ENCODE assay signal across 19 cellular contexts in the genomic region with DNA sequence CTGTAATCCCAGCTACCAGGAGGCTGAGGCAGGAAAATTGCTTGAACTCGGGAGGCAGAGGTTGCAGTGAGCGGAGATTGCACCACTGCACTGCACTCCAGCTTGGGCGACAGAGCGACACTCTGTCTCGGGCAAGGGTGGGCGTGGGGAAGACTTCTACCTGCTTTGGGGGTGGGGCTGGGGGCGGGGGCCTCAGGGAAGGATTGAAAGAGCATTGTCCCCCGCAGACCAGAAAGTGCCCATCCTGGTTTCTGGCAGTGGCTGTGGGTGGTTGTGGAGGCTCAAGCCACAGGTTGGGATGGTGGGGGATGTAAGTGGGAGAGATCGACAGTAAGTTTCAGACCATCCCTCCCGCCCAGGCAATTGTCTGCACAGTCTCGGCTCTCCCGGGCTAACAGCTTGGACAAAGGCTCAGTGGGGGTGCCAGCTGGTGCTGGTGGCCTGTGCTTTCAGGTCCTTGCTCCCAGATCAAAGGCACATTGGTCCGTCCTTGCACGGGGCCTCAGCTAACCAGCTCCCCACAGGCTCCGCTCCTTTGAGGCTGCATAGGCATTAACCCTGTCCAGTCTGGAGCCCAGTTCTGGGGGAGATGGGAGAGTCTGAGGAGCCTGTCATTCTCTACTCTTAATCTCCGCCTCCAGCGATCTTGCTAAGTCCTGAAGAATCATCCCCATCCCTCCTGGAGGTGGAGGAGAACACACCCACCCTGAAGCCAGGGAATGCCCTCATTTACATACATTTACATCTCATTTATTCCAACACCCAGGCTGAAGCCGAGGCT. TPM values are rescaled to one million over a fixed set of nuclear protein-coding genes. Genes with fewer than 3 reads are reported as not detected.
DNase-seq lines count a peak whose midpoint lies in the region; ATAC-seq and TF ChIP-seq lines count a peak whose summit lies in the region.
"Had no signal": no experiment of that assay in that cellular context is flagged by ENCODE, and none has a peak within 500 bp of the region (broad histone marks: within the 10 kb centered on the region; RNA-seq: fewer than 3 reads in every experiment).

No MANE protein-coding gene starts in this region.

- peaks cover 24% of the 10 kb centered on the region for H4K20me1 ChIP-seq in neural progenitor cell (ENCODE audit: low read depth)

- no peak for ATAC-seq in GM21737 (IDR thresholded peaks at IDR 0.05; ENCODE audit: unreplicated experiment)
- ATAC-seq: stimulated activated naive CD8-positive, alpha-beta T cell treated with anti-CD3 and anti-CD28 coated beads, Interleukin-15, amount 100 ng/mL, for 72 hours had no signal

- H3K4me3 Mint-ChIP-seq in chondrocyte (ENCODE audit: unreplicated experiment), result no peak overlapping the region
- peak overlapping the region; percentile 76 for H3K4me3 Mint-ChIP-seq in neural progenitor cell
- H3K4me3 Mint-ChIP-seq: stimulated activated naive CD8-positive, alpha-beta T cell treated with anti-CD3 and anti-CD28 coated beads, Interleukin-15, amount 100 ng/mL, for 72 hours; type B pancreatic cell had no signal

- H3K36me3 Mint-ChIP-seq in chondrocyte (ENCODE audit: low read depth), result no peaks in the 10 kb centered on the region
- H3K36me3 Mint-ChIP-seq in neural progenitor cell, result no peaks in the 10 kb centered on the region
- H3K36me3 Mint-ChIP-seq: type B pancreatic cell had no signal

- H3K4me1 ChIP-seq in neural progenitor cell, result peaks cover 42% of the 10 kb centered on the region
- H3K4me1 ChIP-seq: parathyroid adenoma had no signal

- H3K9me3 ChIP-seq in neural progenitor cell (ENCODE audit: low read depth), result no peaks in the 10 kb centered on the region

- H3K27ac Mint-ChIP-seq in chondrocyte (ENCODE audit: unreplicated experiment), result no peak overlapping the region
- no peak overlapping the region for H3K27ac Mint-ChIP-seq in neural progenitor cell
- H3K27ac Mint-ChIP-seq: stimulated activated naive CD8-positive, alpha-beta T cell treated with anti-CD3 and anti-CD28 coated beads, Interleukin-15, amount 100 ng/mL, for 72 hours; type B pancreatic cell had no signal

- peaks cover 53% of the 10 kb centered on the region for H3K27me3 Mint-ChIP-seq in chondrocyte (ENCODE audit: low read depth)
- H3K27me3 Mint-ChIP-seq in neural progenitor cell (ENCODE audit: insufficient read depth, low read depth), result peaks cover 64% of the 10 kb centered on the region
- H3K27me3 Mint-ChIP-seq: stimulated activated naive CD8-positive, alpha-beta T cell treated with anti-CD3 and anti-CD28 coated beads, Interleukin-15, amount 100 ng/mL, for 72 hours had no signal

- H3K9me3 Mint-ChIP-seq in chondrocyte (ENCODE audit: low read depth), result no peaks in the 10 kb centered on the region
- no peaks in the 10 kb centered on the region for H3K9me3 Mint-ChIP-seq in neural progenitor cell
- H3K9me3 Mint-ChIP-seq: stimulated activated naive CD8-positive, alpha-beta T cell treated with anti-CD3 and anti-CD28 coated beads, Interleukin-15, amount 100 ng/mL, for 72 hours; type B pancreatic cell had no signal

- no peak overlapping the region for H3K27ac ChIP-seq in neural progenitor cell
- H3K27ac ChIP-seq: parathyroid adenoma, skin epidermis had no signal

- H3K9ac ChIP-seq in neural progenitor cell, result no peak overlapping the region
- H3K9ac ChIP-seq: parathyroid adenoma had no signal

- H3K4me2 ChIP-seq in neural progenitor cell, result peak overlapping the region; percentile 73

- no peak overlapping the region for H2AFZ ChIP-seq in neural progenitor cell (replicated peaks)
- H2AFZ ChIP-seq: parathyroid adenoma had no signal

- peak; percentile 92 for DNase-seq in H7
- DNase-seq in NCI-H146 (lab: John Stamatoyannopoulos, UW), result peak; percentile 67
- DNase-seq in chondrocyte (ENCODE audit: low spot score), result peak; percentile 64
- DNase-seq in neural progenitor cell (ENCODE audit: low spot score), result peak; percentile 94
- no peak for DNase-seq in cerebellum (ENCODE audit: low spot score)
- DNase-seq in epidermal melanocyte (ENCODE audit: insufficient read length, low spot score), result no peak
- DNase-seq: activated CD4-positive, alpha-beta T cell treated with anti-CD3 and anti-CD28 coated beads, Interleukin-2, amount 50 U/mL, for 4 hours; activated naive CD4-positive, alpha-beta T cell treated with Interleukin-2 at 50 U/mL for 16 hours; effector CD8-positive, alpha-beta T cell; mammary epithelial cell; NCI-H1436 treated with DMSO at 0.1 percent for 48 hours; NCI-H446; SHP77; stimulated activated CD4-positive, alpha-beta T cell treated with anti-CD3 and anti-CD28 coated beads, Interleukin-2, amount 100 ng/mL, for 48 hours; stimulated activated naive CD8-positive, alpha-beta T cell treated with anti-CD3 and anti-CD28 coated beads, Interleukin-15, amount 100 ng/mL, for 72 hours had no signal

- TF ChIP-seq CTCF in chondrocyte (IDR thresholded peaks at IDR 0.05) (no peak), neural progenitor cell (IDR thresholded peaks at IDR 0.05) (no peak)

- H3F3A ChIP-seq in neural progenitor cell (ENCODE audit: low read depth), result peaks cover 23% of the 10 kb centered on the region

- H3K4me3 ChIP-seq in H7 (ENCODE audit: insufficient read depth, low read depth, low read length), result no peak overlapping the region; the same call in 1 of the 2 replicates
- H3K4me3 ChIP-seq in neural progenitor cell, result peak overlapping the region; percentile 30
- H3K4me3 ChIP-seq: skin epidermis had no signal

- H3K27me3 ChIP-seq in H7 (ENCODE audit: control insufficient read depth, insufficient read depth, low read length) (no peaks in the 10 kb centered on the region; the same call in 1 of the 2 replicates), neural progenitor cell (peaks cover 12% of the 10 kb centered on the region)

- no peaks in the 10 kb centered on the region for H3K79me2 ChIP-seq in neural progenitor cell (ENCODE audit: low read depth)
- H3K79me2 ChIP-seq: parathyroid adenoma had no signal

- H3K4me1 Mint-ChIP-seq in chondrocyte (ENCODE audit: low read depth) (no peaks in the 10 kb centered on the region), neural progenitor cell (peaks cover 27% of the 10 kb centered on the region)
- H3K4me1 Mint-ChIP-seq: stimulated activated naive CD8-positive, alpha-beta T cell treated with anti-CD3 and anti-CD28 coated beads, Interleukin-15, amount 100 ng/mL, for 72 hours had no signal

- H3K36me3 ChIP-seq in H7 (replicated peaks; ENCODE audit: control insufficient read depth, insufficient read depth, low read length), result no peaks in the 10 kb centered on the region
- no peaks in the 10 kb centered on the region for H3K36me3 ChIP-seq in neural progenitor cell

RNA-seq across cellular contexts. Expression of a gene that starts 8.6 kb away (rescaled TPM):
- 2.9 and 8.1 TPM in 2 replicates for total RNA-seq in H7 (2014; rRNA removed; shearing (Covaris generic))
- total RNA-seq in chondrocyte (0.21 to 0.25 TPM (median 0.24 TPM) in 3 replicates), neural progenitor cell (ENCODE audit: low replicate concordance) (3.9 and 4.6 TPM in 2 replicates), cerebellum (2.3 TPM)
- total RNA-seq: mammary epithelial cell had no signal

Comparison
In these comparisons a context has a peak if more than half of its experiments do, and no peak if none do; other contexts are left out.
1. DNase-seq: peak in H7 (single experiment), NCI-H146 (single experiment), chondrocyte (single experiment) and neural progenitor cell (single experiment); none in cerebellum (single experiment) and epidermal melanocyte (single experiment).